Comparison of ENCODE assay signal across 10 cellular contexts in genomic region chr10:18418579-18419210, GRCh38.
DNase-seq lines count a peak whose midpoint lies in the region; ATAC-seq, FAIRE-seq and TF ChIP-seq lines count a peak whose summit lies in the region.
"Had no signal": no experiment of that assay in that cellular context is flagged by ENCODE, and none has a peak within 500 bp of the region (broad histone marks: within the 10 kb centered on the region; RNA-seq: fewer than 3 reads in every experiment).

No MANE protein-coding gene starts in this region.

- peaks cover 13% of the 10 kb centered on the region; the same call in 1 of the 2 replicates for H3K4me1 Mint-ChIP-seq in HFFc6 (ENCODE audit: low read depth)
- H3K4me1 Mint-ChIP-seq in Caco-2 (ENCODE audit: low read depth, unreplicated experiment) = peaks cover 6% of the 10 kb centered on the region

- peak overlapping the region; percentile 9; the same call in 1 of the 2 replicates for H3K27ac Mint-ChIP-seq in HFFc6
- H3K27ac Mint-ChIP-seq in Caco-2 (ENCODE audit: unreplicated experiment) = no peak overlapping the region

- H3K36me3 Mint-ChIP-seq in HFFc6 (ENCODE audit: low read depth) = no peaks in the 10 kb centered on the region
- no peaks in the 10 kb centered on the region for H3K36me3 Mint-ChIP-seq in Caco-2 (ENCODE audit: insufficient read depth, unreplicated experiment)

- ATAC-seq in HG03280 (IDR thresholded peaks at IDR 0.05; ENCODE audit: unreplicated experiment) = no peak

- H3K9me3 Mint-ChIP-seq in HFFc6 (no peaks in the 10 kb centered on the region; the same call in 1 of the 2 replicates), Caco-2 (ENCODE audit: unreplicated experiment) (peaks cover 18% of the 10 kb centered on the region)

- TF ChIP-seq POLR2A in NB4 (IDR thresholded peaks at IDR 0.05; ENCODE audit: extremely low read depth, insufficient read length) (no peak), esophagus squamous epithelium (IDR thresholded peaks at IDR 0.05) (no peak)

- H3K27me3 ChIP-seq in esophagus squamous epithelium (no peaks in the 10 kb centered on the region), Caco-2 (replicated peaks; ENCODE audit: control insufficient read depth, insufficient read depth, low read length) (no peaks in the 10 kb centered on the region)
- H3K27me3 ChIP-seq: pancreas had no signal

- H3K4me3 ChIP-seq in NB4 (ENCODE audit: low read depth, low read length) = no peak overlapping the region
- no peak overlapping the region for H3K4me3 ChIP-seq in esophagus squamous epithelium
- no peak overlapping the region for H3K4me3 ChIP-seq in Caco-2 (ENCODE audit: low read depth, low read length)
- H3K4me3 ChIP-seq: pancreas had no signal

- TF ChIP-seq CTCF in HFFc6 (IDR thresholded peaks at IDR 0.05) (no peak), NB4 (IDR thresholded peaks at IDR 0.05; ENCODE audit: low read depth, low read length) (no peak), esophagus squamous epithelium (IDR thresholded peaks at IDR 0.05) (no peak), Caco-2 (IDR thresholded peaks at IDR 0.05; ENCODE audit: insufficient read depth in 1 of 2, low read depth in 1 of 2, low read length in 1 of 2, severe bottlenecking in 1 of 2, unreplicated experiment in 1 of 2) (no peak)

- no TSS peak for BruUV-seq in Caco-2 (replicated peaks; lab: Mats Ljungman, UMichigan)

- intact Hi-C loops in esophagus squamous epithelium (cut with DNase I) = no loop called here
- intact Hi-C loops in Caco-2 (cut with micrococcal nuclease; ENCODE audit: unreplicated experiment) = no loop called here

- 58 to 62% methylated on average over 9 of the region's 9 CpGs for WGBS in esophagus squamous epithelium, 2 donors

- CTCF ChIA-PET in Caco-2 (lab: Charles Lee) = no interaction called here

- peak; percentile 77 for FAIRE-seq in GM18507 (lab: Jason Lieb, UNC)
- FAIRE-seq: pancreas had no signal

- H3K36me3 ChIP-seq in esophagus squamous epithelium (no peaks in the 10 kb centered on the region), Caco-2 (ENCODE audit: control insufficient read depth, insufficient read depth, low read length) (no peaks in the 10 kb centered on the region)
- H3K36me3 ChIP-seq: pancreas had no signal

- H3K9me3 ChIP-seq in esophagus squamous epithelium (no peaks in the 10 kb centered on the region), Caco-2 (peaks cover 4% of the 10 kb centered on the region; the same call in 1 of the 2 replicates)
- H3K9me3 ChIP-seq: pancreas had no signal

- no peak overlapping the region for H3K27ac ChIP-seq in esophagus squamous epithelium
- H3K27ac ChIP-seq: pancreas had no signal

- H3K4me1 ChIP-seq in esophagus squamous epithelium = no peaks in the 10 kb centered on the region
- H3K4me1 ChIP-seq in Caco-2 = peaks cover 6% of the 10 kb centered on the region; the same call in 1 of the 2 replicates

- DNase-seq in GM18507 (ENCODE audit: extremely low spot score, insufficient read length, low read depth) = no peak
- no peak for DNase-seq in HFFc6
- DNase-seq in NB4 (ENCODE audit: low read depth) = peak; percentile 73
- peak; percentile 17 for DNase-seq in hepatic stellate cell (ENCODE audit: low spot score)
- no peak for DNase-seq in esophagus squamous epithelium (lab: John Stamatoyannopoulos, UW)
- DNase-seq in Caco-2 = no peak
- DNase-seq in activated CD4-positive, alpha-beta T cell treated with anti-CD3 and anti-CD28 coated beads for 4 hours = no peak
- DNase-seq: activated naive CD4-positive, alpha-beta T cell treated with Interleukin-2 at 50 U/mL for 16 hours; pancreas had no signal

- H3K27me3 Mint-ChIP-seq in HFFc6 (ENCODE audit: insufficient read depth) (peaks cover 6% of the 10 kb centered on the region; the same call in 1 of the 2 replicates), Caco-2 (ENCODE audit: insufficient read depth, unreplicated experiment) (peaks cover 2% of the 10 kb centered on the region)

- POLR2A ChIA-PET in Caco-2 (lab: Charles Lee) = no interaction called here

- H3K4me3 Mint-ChIP-seq in HFFc6 (peak overlapping the region; percentile 54; the same call in 1 of the 2 replicates), Caco-2 (ENCODE audit: unreplicated experiment) (no peak overlapping the region)

Comparison
In these comparisons a context has a peak if more than half of its experiments do, and no peak if none do; other contexts are left out.
1. DNase-seq: peak in NB4 (single experiment) and hepatic stellate cell (single experiment); none in GM18507 (single experiment), HFFc6 (single experiment), esophagus squamous epithelium (single experiment), Caco-2 (0 of 2) and activated CD4-positive, alpha-beta T cell treated with anti-CD3 and anti-CD28 coated beads for 4 hours (0 of 2).